ENCODE assay signal across 11 cellular contexts in the genomic region with DNA sequence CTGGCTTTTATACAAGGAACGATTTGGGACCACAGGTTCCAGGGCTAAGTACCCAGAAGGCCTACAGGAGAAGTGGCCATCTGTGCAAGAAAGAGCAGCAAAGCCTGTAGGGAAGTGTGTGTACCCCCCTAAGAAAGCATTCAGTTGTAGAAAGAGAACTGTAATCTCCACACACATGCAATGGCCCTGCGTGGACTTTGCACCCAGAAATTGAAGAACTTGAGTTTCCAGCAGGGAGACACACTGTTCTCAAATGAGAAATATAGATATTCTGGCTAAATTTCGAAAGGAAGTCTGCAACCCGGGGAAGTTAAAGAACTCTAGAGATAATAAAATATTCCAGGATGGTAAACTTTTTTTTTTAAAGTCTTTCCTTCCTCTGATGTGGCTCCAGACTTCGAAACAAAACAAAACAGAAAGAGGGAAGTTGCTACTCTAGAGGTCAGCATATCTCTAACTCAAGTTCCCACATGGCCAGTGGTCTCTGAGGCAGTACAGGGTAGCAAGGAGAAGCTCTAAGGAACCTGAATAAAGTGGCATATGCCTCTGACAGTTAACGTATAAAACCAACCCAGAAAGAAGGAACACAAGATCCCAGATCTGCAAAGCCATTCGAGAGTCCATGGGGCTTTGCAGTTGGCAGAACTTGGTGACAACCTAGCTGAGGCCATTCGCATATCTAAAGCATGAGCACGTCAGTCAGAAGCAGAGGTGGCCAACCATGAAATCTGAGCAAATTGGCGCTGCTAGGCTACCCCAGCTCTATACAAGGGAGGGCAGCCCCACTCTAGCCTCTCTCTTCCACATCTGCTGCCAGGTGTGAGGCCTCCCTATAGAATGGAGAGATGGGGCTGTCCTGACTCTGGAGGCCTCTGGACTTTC. TPM values are rescaled to one million over a fixed set of nuclear protein-coding genes. Genes with fewer than 3 reads are reported as not detected.
DNase-seq lines count a peak whose midpoint lies in the region; ATAC-seq and TF ChIP-seq lines count a peak whose summit lies in the region.
"Had no signal": no experiment of that assay in that cellular context is flagged by ENCODE, and none has a peak within 500 bp of the region (broad histone marks: within the 10 kb centered on the region; RNA-seq: fewer than 3 reads in every experiment).

No MANE protein-coding gene starts in this region.

- ATAC-seq in HG02884 (IDR thresholded peaks at IDR 0.05; ENCODE audit: unreplicated experiment) (peak; percentile 50), left cardiac atrium (peak; percentile 57 to 73), GM21529 (IDR thresholded peaks at IDR 0.05; ENCODE audit: unreplicated experiment) (no peak)
- no peak for ATAC-seq in activated T-cell treated with anti-CD3 and anti-CD28 coated beads, Interleukin-2, amount 50 U/mL, for 4 hours

- H3K36me3 Mint-ChIP-seq in activated T-cell treated with anti-CD3 and anti-CD28 coated beads, Interleukin-2, amount 50 U/mL, for 4 hours (ENCODE audit: insufficient read depth): peaks cover 9% of the 10 kb centered on the region

- 26 to 44% (median 35%) methylated on average over 10 of the region's 10 CpGs for WGBS in spleen, 5 donors

- DNase-seq in SJCRH30: peak; percentile 26 to 45
- DNase-seq in left cardiac atrium: no peak
- DNase-seq in spleen: no peak
- no peak for DNase-seq in activated T-cell treated with anti-CD3 and anti-CD28 coated beads, Interleukin-2, amount 50 U/mL, for 4 hours
- no peak for DNase-seq in DMS79 (lab: John Stamatoyannopoulos, UW)
- no peak for DNase-seq in inferior parietal cortex (ENCODE audit: extremely low spot score)
- DNase-seq: DND-41, NCI-H2081, T-helper 2 cell had no signal

- H3K4me3 ChIP-seq in SJCRH30 (no peak overlapping the region), spleen (peak overlapping the region in 1 of 8 donors; percentile 6)

- H3K27me3 Mint-ChIP-seq in activated T-cell treated with anti-CD3 and anti-CD28 coated beads, Interleukin-2, amount 50 U/mL, for 4 hours (ENCODE audit: low read depth): no peaks in the 10 kb centered on the region

- no peak for TF ChIP-seq CTCF in spleen (IDR thresholded peaks at IDR 0.05 in 8 of 11, conservative IDR thresholded peaks at IDR 0.05 in 3 of 11)

- H3K36me3 ChIP-seq in SJCRH30 (no peaks in the 10 kb centered on the region), spleen (no peaks in the 10 kb centered on the region)

- TF ChIP-seq POLR2A in spleen (IDR thresholded peaks at IDR 0.05): no peak

- H3K4me3 Mint-ChIP-seq in activated T-cell treated with anti-CD3 and anti-CD28 coated beads, Interleukin-2, amount 50 U/mL, for 4 hours: no peak overlapping the region

- H3K27me3 ChIP-seq in SJCRH30 (no peaks in the 10 kb centered on the region), spleen (replicated peaks in 1 of 7) (no peaks in the 10 kb centered on the region)

- peaks cover 63% of the 10 kb centered on the region for H3K4me1 Mint-ChIP-seq in activated T-cell treated with anti-CD3 and anti-CD28 coated beads, Interleukin-2, amount 50 U/mL, for 4 hours (ENCODE audit: low read depth)

- intact Hi-C loops in left cardiac atrium (cut with DNase I): no loop called here
- intact Hi-C loops in spleen (cut with DNase I; ENCODE audit: low total_unique reads): no loop called here

- H3K27ac ChIP-seq in SJCRH30 (no peak overlapping the region), spleen (peak overlapping the region in 7 of 8 donors; percentile 33 to 78 (median 69))

- H3K9me3 ChIP-seq in SJCRH30 (replicated peaks) (no peaks in the 10 kb centered on the region), spleen (no peaks in the 10 kb centered on the region)

- peaks cover 23% of the 10 kb centered on the region for H3K4me1 ChIP-seq in SJCRH30
- peaks cover 0 to 71% (median 51%) of the 10 kb centered on the region in 6 donors for H3K4me1 ChIP-seq in spleen

- H3K9me3 Mint-ChIP-seq in activated T-cell treated with anti-CD3 and anti-CD28 coated beads, Interleukin-2, amount 50 U/mL, for 4 hours: no peaks in the 10 kb centered on the region

RNA-seq across cellular contexts. Expression of a gene that starts 56.6 kb away (rescaled TPM):
- total RNA-seq in SJCRH30 (2014; rRNA removed; shearing (Covaris generic)): 55.4 and 67.2 TPM in 2 replicates
- total RNA-seq in left cardiac atrium (10 to 100 TPM; 15.6 to 24.6 TPM), spleen (100 to 1,000 TPM; 137 to 494 (median 229) TPM)
- 10 to 100 TPM; 26.0 to 39.4 (median 26.5) TPM for polyA plus RNA-seq in spleen
- 100 to 1,000 TPM; 117 to 137 (median 118) TPM for total RNA-seq in activated T-cell treated with anti-CD3 and anti-CD28 coated beads, Interleukin-2, amount 50 U/mL, for 4 hours

Comparison
In these comparisons a context has a peak if more than half of its experiments do, and no peak if none do; other contexts are left out.
1. ATAC-seq: peak in HG02884 (single experiment) and left cardiac atrium (2 of 2); none in activated T-cell treated with anti-CD3 and anti-CD28 coated beads, Interleukin-2, amount 50 U/mL, for 4 hours (0 of 2) and GM21529 (single experiment).
2. DNase-seq: peak in SJCRH30 (2 of 2); none in left cardiac atrium (single experiment), spleen (single experiment), activated T-cell treated with anti-CD3 and anti-CD28 coated beads, Interleukin-2, amount 50 U/mL, for 4 hours (single experiment), DMS79 (single experiment) and inferior parietal cortex (single experiment).